Comparison of ENCODE assay signal across 7 cellular contexts in the genomic region with DNA sequence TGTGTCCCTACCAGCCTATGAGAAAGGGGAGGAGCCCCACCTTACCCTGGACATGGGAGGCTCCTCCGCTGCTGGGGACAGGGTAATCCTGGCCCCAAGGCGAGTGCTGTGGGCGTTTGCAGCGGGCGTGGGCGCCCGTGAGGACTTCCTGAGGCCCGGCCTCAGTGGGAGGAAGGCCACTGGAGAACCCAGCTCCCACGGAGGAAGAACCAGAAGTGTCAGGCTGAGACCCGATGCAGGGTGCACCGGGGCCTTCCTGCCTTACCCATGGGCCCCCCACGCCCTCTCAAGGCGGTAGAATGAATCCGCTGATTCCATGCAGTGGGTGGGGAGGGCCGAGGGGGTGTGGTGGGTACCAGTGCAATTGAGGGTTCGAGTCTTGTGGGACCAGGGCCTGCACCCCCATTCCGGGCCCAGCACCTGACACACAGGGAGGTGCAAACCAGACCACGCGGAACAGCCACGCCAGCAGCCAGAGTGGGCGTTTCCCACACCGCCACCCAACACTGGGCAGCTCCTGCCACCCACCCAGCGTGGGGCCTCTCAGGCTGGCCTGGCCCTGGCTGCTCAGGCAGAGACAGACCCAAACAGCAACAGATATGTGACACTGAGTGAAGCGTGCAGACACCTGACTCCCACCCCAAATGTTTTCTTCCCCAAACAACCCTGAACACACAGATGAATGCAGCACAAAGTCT.
A peak's percentile ranks its signal among the peaks of the same experiment; 100 is the strongest.
DNase-seq lines count a peak whose midpoint lies in the region; ATAC-seq and TF ChIP-seq lines count a peak whose summit lies in the region.
"Not testable (repeated sequence)": the region's sequence is repeated elsewhere in the genome, so short reads cannot be mapped to it uniquely, and the experiment has no call there.

No MANE protein-coding gene starts in this region.

- TF ChIP-seq CTCF in DOHH2 (IDR thresholded peaks at IDR 0.05; ENCODE audit: low read depth, low read length, poor library complexity, severe bottlenecking); lower lobe of right lung (IDR thresholded peaks at IDR 0.05): not testable (repeated sequence)

- not testable (repeated sequence) for H3K36me3 ChIP-seq in DOHH2 (ENCODE audit: control insufficient read depth, low read length); Karpas-422 (ENCODE audit: insufficient read depth, low read length); lower lobe of right lung

- not testable (repeated sequence) for H3K9me2 ChIP-seq in DOHH2 (replicated peaks; ENCODE audit: control insufficient read depth, low read length); Karpas-422 (replicated peaks; ENCODE audit: insufficient read depth, low read length)

- DNase-seq in Karpas-422 = peak; percentile 39
- DNase-seq in T-helper 17 cell; lower lobe of right lung; stimulated activated effector memory CD8-positive, alpha-beta T cell treated with anti-CD3 and anti-CD28 coated beads, Interleukin-12 subunit alpha, Interleukin-12 subunit beta, amount 100 ng/mL, for 72 hours (ENCODE audit: low spot score in 2 of 2): not testable (repeated sequence)
- DNase-seq in activated effector memory CD4-positive, alpha-beta T cell treated with anti-CD3 and anti-CD28 coated beads, Interleukin-2, amount 50 U/mL, for 16 hours = peak; percentile 62
- DNase-seq in cardiac septum (ENCODE audit: low spot score) = peak; percentile 15

- not testable (repeated sequence) for H3K27ac Mint-ChIP-seq in T-helper 17 cell; stimulated activated effector memory CD8-positive, alpha-beta T cell treated with anti-CD3 and anti-CD28 coated beads, Interleukin-12 subunit alpha, Interleukin-12 subunit beta, amount 100 ng/mL, for 72 hours

- H3K27me3 ChIP-seq in DOHH2 (ENCODE audit: control insufficient read depth, low read length); Karpas-422 (ENCODE audit: low read length); lower lobe of right lung (ENCODE audit: low read depth): not testable (repeated sequence)

- H3F3A ChIP-seq in DOHH2 (ENCODE audit: control insufficient read depth, insufficient read depth) = not testable (repeated sequence)

- not testable (repeated sequence) for H4K20me1 ChIP-seq in DOHH2 (ENCODE audit: control insufficient read depth, insufficient read depth, low read depth, low read length); Karpas-422 (ENCODE audit: insufficient read depth, low read depth, low read length)

- not testable (repeated sequence) for H3K27me3 Mint-ChIP-seq in T-helper 17 cell

- intact Hi-C loops in cardiac septum (cut with DNase I); lower lobe of right lung (cut with DNase I): not testable (repeated sequence)

- peaks cover 35% of the 10 kb centered on the region for H3K4me1 ChIP-seq in DOHH2 (ENCODE audit: control insufficient read depth, low read length)
- not testable (repeated sequence) for H3K4me1 ChIP-seq in Karpas-422 (ENCODE audit: low read length); lower lobe of right lung

- H3K4me3 Mint-ChIP-seq in T-helper 17 cell; stimulated activated effector memory CD8-positive, alpha-beta T cell treated with anti-CD3 and anti-CD28 coated beads, Interleukin-12 subunit alpha, Interleukin-12 subunit beta, amount 100 ng/mL, for 72 hours: not testable (repeated sequence)

- peak overlapping the region; percentile 70 for H3K27ac ChIP-seq in DOHH2 (ENCODE audit: low read depth, low read length)
- H3K27ac ChIP-seq in Karpas-422 (ENCODE audit: low read length); lower lobe of right lung: not testable (repeated sequence)

- H3K4me2 ChIP-seq in DOHH2 (ENCODE audit: low read length) = peak overlapping the region; percentile 42
- H3K4me2 ChIP-seq in Karpas-422 (ENCODE audit: low read depth, low read length, poor library complexity, severe bottlenecking) = not testable (repeated sequence)

- not testable (repeated sequence) for H3K9me3 Mint-ChIP-seq in stimulated activated effector memory CD8-positive, alpha-beta T cell treated with anti-CD3 and anti-CD28 coated beads, Interleukin-12 subunit alpha, Interleukin-12 subunit beta, amount 100 ng/mL, for 72 hours

- peak overlapping the region; percentile 28; the same call in 1 of the 2 replicates for H3K4me3 ChIP-seq in DOHH2 (ENCODE audit: low read length)
- H3K4me3 ChIP-seq in Karpas-422 (ENCODE audit: low read length); lower lobe of right lung: not testable (repeated sequence)

- not testable (repeated sequence) for H3K4me1 Mint-ChIP-seq in T-helper 17 cell; stimulated activated effector memory CD8-positive, alpha-beta T cell treated with anti-CD3 and anti-CD28 coated beads, Interleukin-12 subunit alpha, Interleukin-12 subunit beta, amount 100 ng/mL, for 72 hours

- ATAC-seq in T-helper 17 cell (peak; percentile 6), lower lobe of right lung (peak; percentile 12 to 25)
- peak; percentile 12 for ATAC-seq in stimulated activated effector memory CD8-positive, alpha-beta T cell treated with anti-CD3 and anti-CD28 coated beads, Interleukin-12 subunit alpha, Interleukin-12 subunit beta, amount 100 ng/mL, for 72 hours

- not testable (repeated sequence) for H3K36me3 Mint-ChIP-seq in T-helper 17 cell (ENCODE audit: low read depth); stimulated activated effector memory CD8-positive, alpha-beta T cell treated with anti-CD3 and anti-CD28 coated beads, Interleukin-12 subunit alpha, Interleukin-12 subunit beta, amount 100 ng/mL, for 72 hours

- not testable (repeated sequence) for H3K9me3 ChIP-seq in DOHH2 (ENCODE audit: control insufficient read depth, insufficient read depth, low read length); Karpas-422 (ENCODE audit: low read length); T-helper 17 cell (ENCODE audit: control insufficient read depth, low read length, poor library complexity, severe bottlenecking); lower lobe of right lung

- H3K9ac ChIP-seq in Karpas-422 (ENCODE audit: low read length) = not testable (repeated sequence)

- not testable (repeated sequence) for H2AFZ ChIP-seq in Karpas-422 (ENCODE audit: low read length)

- not testable (repeated sequence) for H3K79me2 ChIP-seq in DOHH2 (ENCODE audit: control insufficient read depth, low read length); Karpas-422 (ENCODE audit: low read length)
